1 cellular context compared by ENCODE assay signal in the genomic region with DNA sequence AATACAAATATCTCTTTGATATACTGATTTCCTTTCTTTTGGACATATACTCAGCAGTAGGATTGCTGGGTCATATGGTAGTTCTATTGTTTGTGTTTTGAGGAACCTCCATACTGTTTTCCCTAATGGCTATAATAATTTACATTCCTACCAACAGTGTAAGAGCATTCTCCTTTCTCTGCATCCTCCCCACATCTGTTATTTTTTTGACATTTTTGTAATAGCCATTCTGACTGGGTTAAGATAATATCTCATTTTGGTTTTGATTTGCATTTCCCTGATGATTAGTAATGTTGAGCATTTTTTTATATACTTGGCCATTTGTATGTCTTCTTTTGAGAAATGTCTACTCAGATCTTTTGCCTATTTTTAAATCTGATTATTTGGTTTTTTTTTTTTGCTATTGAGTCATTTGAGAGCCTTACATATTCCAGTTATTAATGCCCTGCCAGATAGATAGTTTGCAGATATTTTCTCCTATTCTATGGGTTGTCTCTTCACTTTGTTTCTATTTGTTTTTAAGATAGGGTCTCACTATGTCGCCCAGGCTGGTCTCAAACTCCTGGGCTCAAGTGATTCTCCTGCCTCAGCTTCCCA.
TF ChIP-seq lines count a peak whose summit lies in the region.

No MANE protein-coding gene starts in this region.

TF ChIP-seq in IMR-90, 13 proteins besides CTCF, POLR2A, EP300 and RAD21 (continued from another document):
- TF ChIP-seq, protein P1, sequence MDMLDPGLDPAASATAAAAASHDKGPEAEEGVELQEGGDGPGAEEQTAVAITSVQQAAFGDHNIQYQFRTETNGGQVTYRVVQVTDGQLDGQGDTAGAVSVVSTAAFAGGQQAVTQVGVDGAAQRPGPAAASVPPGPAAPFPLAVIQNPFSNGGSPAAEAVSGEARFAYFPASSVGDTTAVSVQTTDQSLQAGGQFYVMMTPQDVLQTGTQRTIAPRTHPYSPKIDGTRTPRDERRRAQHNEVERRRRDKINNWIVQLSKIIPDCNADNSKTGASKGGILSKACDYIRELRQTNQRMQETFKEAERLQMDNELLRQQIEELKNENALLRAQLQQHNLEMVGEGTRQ (IDR thresholded peaks at IDR 0.05; ENCODE audit: low read depth, low read length), result no peak
- TF ChIP-seq MXI1 (IDR thresholded peaks at IDR 0.05; ENCODE audit: borderline replicate concordance, low read depth, low read length) (no peak), RFX5 (IDR thresholded peaks at IDR 0.05; ENCODE audit: low read depth, low read length) (no peak), CHD1 (IDR thresholded peaks at IDR 0.05; ENCODE audit: low read depth, low read length) (no peak)
- TF ChIP-seq, protein P2, sequence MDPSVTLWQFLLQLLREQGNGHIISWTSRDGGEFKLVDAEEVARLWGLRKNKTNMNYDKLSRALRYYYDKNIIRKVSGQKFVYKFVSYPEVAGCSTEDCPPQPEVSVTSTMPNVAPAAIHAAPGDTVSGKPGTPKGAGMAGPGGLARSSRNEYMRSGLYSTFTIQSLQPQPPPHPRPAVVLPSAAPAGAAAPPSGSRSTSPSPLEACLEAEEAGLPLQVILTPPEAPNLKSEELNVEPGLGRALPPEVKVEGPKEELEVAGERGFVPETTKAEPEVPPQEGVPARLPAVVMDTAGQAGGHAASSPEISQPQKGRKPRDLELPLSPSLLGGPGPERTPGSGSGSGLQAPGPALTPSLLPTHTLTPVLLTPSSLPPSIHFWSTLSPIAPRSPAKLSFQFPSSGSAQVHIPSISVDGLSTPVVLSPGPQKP (IDR thresholded peaks at IDR 0.05; ENCODE audit: borderline replicate concordance, low read depth, low read length), result no peak
